28 cellular contexts compared by ENCODE assay signal in the genomic region with DNA sequence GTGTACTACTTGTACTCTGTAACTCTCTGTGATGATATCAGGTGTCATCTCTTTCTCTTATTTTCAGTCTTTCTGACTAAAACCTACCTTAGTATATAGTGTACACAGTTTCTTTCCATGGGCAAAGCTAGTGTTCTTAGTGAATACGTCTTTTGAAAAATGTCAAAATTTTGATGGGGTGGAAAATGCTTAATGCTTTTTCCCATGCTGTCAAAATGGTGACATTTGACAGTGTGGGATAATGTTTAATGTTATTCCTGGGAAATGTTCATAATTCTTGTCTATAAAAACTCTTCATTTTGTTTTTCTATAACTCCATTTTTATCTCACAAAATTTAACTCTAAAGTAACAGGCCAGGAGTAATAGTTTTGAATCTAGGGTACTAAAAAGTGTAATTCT.
"Had no signal": no experiment of that assay in that cellular context is flagged by ENCODE, and none has a peak within 500 bp of the region (broad histone marks: within the 10 kb centered on the region; RNA-seq: fewer than 3 reads in every experiment).

No MANE protein-coding gene starts in this region.

- H3K27me3 ChIP-seq: stomach, suprapubic skin, testis, thyroid gland, tibial artery, tibial nerve, transverse colon, upper lobe of left lung, upper lobe of right lung, uterus, vagina had no signal

- H3K36me3 Mint-ChIP-seq: stimulated activated effector memory CD8-positive, alpha-beta T cell treated with anti-CD3 and anti-CD28 coated beads, Interleukin-12 subunit alpha, Interleukin-12 subunit beta, amount 100 ng/mL, for 72 hours; stimulated activated memory B cell treated with anti-CD40 and anti-IgM and Interleukin-4, amounts not matched to agents 10 μg/mL and 1 μg/mL and 100 μg/mL, for 72 hours; stimulated activated naive B cell treated with anti-CD40 and anti-IgM and Interleukin-4, amounts not matched to agents 10 μg/mL and 1 μg/mL and 100 μg/mL, for 72 hours; type B pancreatic cell had no signal

- H3K4me3 Mint-ChIP-seq: stimulated activated effector memory CD8-positive, alpha-beta T cell treated with anti-CD3 and anti-CD28 coated beads, Interleukin-12 subunit alpha, Interleukin-12 subunit beta, amount 100 ng/mL, for 72 hours; stimulated activated memory B cell treated with anti-CD40 and anti-IgM and Interleukin-4, amounts not matched to agents 10 μg/mL and 1 μg/mL and 100 μg/mL, for 72 hours; stimulated activated naive B cell treated with anti-CD40 and anti-IgM and Interleukin-4, amounts not matched to agents 10 μg/mL and 1 μg/mL and 100 μg/mL, for 72 hours; stimulated activated naive CD8-positive, alpha-beta T cell treated with anti-CD3 and anti-CD28 coated beads, Interleukin-15, amount 100 ng/mL, for 72 hours; stimulated activated naive CD8-positive, alpha-beta T cell treated with anti-CD3 and anti-CD28 coated beads, Interleukin-15, Interleukin-2, amounts not matched to agents 100 ng/mL and 50 ng/mL, for 24 hours; type B pancreatic cell had no signal

- H3K4me1 Mint-ChIP-seq: stimulated activated effector memory CD8-positive, alpha-beta T cell treated with anti-CD3 and anti-CD28 coated beads, Interleukin-12 subunit alpha, Interleukin-12 subunit beta, amount 100 ng/mL, for 72 hours; stimulated activated memory B cell treated with anti-CD40 and anti-IgM and Interleukin-4, amounts not matched to agents 10 μg/mL and 1 μg/mL and 100 μg/mL, for 72 hours; stimulated activated naive B cell treated with anti-CD40 and anti-IgM and Interleukin-4, amounts not matched to agents 10 μg/mL and 1 μg/mL and 100 μg/mL, for 72 hours; stimulated activated naive CD8-positive, alpha-beta T cell treated with anti-CD3 and anti-CD28 coated beads, Interleukin-15, amount 100 ng/mL, for 72 hours had no signal

- ATAC-seq: stimulated activated effector memory CD8-positive, alpha-beta T cell treated with anti-CD3 and anti-CD28 coated beads, Interleukin-12 subunit alpha, Interleukin-12 subunit beta, amount 100 ng/mL, for 72 hours; stimulated activated memory B cell treated with anti-CD40 and anti-IgM and Interleukin-4, amounts not matched to agents 10 μg/mL and 1 μg/mL and 100 μg/mL, for 72 hours; stimulated activated naive B cell treated with anti-CD40 and anti-IgM and Interleukin-4, amounts not matched to agents 10 μg/mL and 1 μg/mL and 100 μg/mL, for 72 hours; stimulated activated naive CD8-positive, alpha-beta T cell treated with anti-CD3 and anti-CD28 coated beads, Interleukin-15, amount 100 ng/mL, for 72 hours; stimulated activated naive CD8-positive, alpha-beta T cell treated with anti-CD3 and anti-CD28 coated beads, Interleukin-15, Interleukin-2, amounts not matched to agents 100 U/mL and 50 U/mL, for 24 hours; upper lobe of right lung had no signal

- H3K27ac ChIP-seq: stomach, suprapubic skin, testis, thoracic aorta, thyroid gland, tibial artery, tibial nerve, transverse colon, upper lobe of left lung, upper lobe of right lung, uterus, vagina had no signal

- H3K27me3 Mint-ChIP-seq: stimulated activated memory B cell treated with anti-CD40 and anti-IgM and Interleukin-4, amounts not matched to agents 10 μg/mL and 1 μg/mL and 100 μg/mL, for 72 hours; stimulated activated naive B cell treated with anti-CD40 and anti-IgM and Interleukin-4, amounts not matched to agents 10 μg/mL and 1 μg/mL and 100 μg/mL, for 72 hours; stimulated activated naive CD8-positive, alpha-beta T cell treated with anti-CD3 and anti-CD28 coated beads, Interleukin-15, amount 100 ng/mL, for 72 hours; stimulated activated naive CD8-positive, alpha-beta T cell treated with anti-CD3 and anti-CD28 coated beads, Interleukin-15, Interleukin-2, amounts not matched to agents 100 ng/mL and 50 ng/mL, for 24 hours; type B pancreatic cell had no signal

- H3K9me3 ChIP-seq: suprapubic skin, testis, thoracic aorta, thyroid gland, tibial artery, tibial nerve, transverse colon, upper lobe of left lung, upper lobe of right lung, uterus, vagina had no signal

- DNase-seq: stimulated activated CD4-positive, alpha-beta T cell treated with anti-CD3 and anti-CD28 coated beads, Interleukin-2, amount 100 ng/mL, for 48 hours; stimulated activated CD4-positive, alpha-beta T cell treated with anti-CD3 and anti-CD28 coated beads, Interleukin-4, amount 100 ng/mL, for 1 hour; stimulated activated CD4-positive, alpha-beta T cell treated with anti-CD3 and anti-CD28 coated beads, Interleukin-4, amount 100 ng/mL, for 24 hours; stimulated activated CD4-positive, alpha-beta T cell treated with anti-CD3 and anti-CD28 coated beads, Interleukin-4, amount 100 ng/mL, for 4 hours; stimulated activated CD8-positive, alpha-beta memory T cell treated with anti-CD3 and anti-CD28 coated beads, Interleukin-4, amount 100 ng/mL, for 48 hours; stimulated activated naive B cell treated with anti-CD40 and anti-IgM and Interleukin-4, amounts not matched to agents 10 μg/mL and 1 μg/mL and 100 μg/mL, for 72 hours; stimulated activated naive CD4-positive, alpha-beta T cell; stimulated activated naive CD4-positive, alpha-beta T cell treated with Interleukin-2 at 50 U/mL for 16 hours; stimulated activated naive CD8-positive, alpha-beta T cell treated with anti-CD3 and anti-CD28 coated beads, Interleukin-15, amount 100 ng/mL, for 72 hours; stimulated activated naive CD8-positive, alpha-beta T cell treated with anti-CD3 and anti-CD28 coated beads, Interleukin-15, Interleukin-2, amounts not matched to agents 100 U/mL and 50 U/mL, for 24 hours; stomach; substantia nigra; testis; thyroid gland; tibial artery; transverse colon; trophoblast cell; upper lobe of left lung; upper lobe of right lung; uterus had no signal

- H3K36me3 ChIP-seq: stomach, suprapubic skin, thoracic aorta, thyroid gland, tibial artery, tibial nerve, transverse colon, upper lobe of left lung, upper lobe of right lung, uterus, vagina had no signal

- H3K4me3 ChIP-seq: stomach, suprapubic skin, testis, thoracic aorta, thyroid gland, tibial artery, tibial nerve, transverse colon, upper lobe of left lung, upper lobe of right lung, uterus, vagina had no signal

- H3K9me3 Mint-ChIP-seq: type B pancreatic cell had no signal

- H3K27ac Mint-ChIP-seq: stimulated activated effector memory CD8-positive, alpha-beta T cell treated with anti-CD3 and anti-CD28 coated beads, Interleukin-12 subunit alpha, Interleukin-12 subunit beta, amount 100 ng/mL, for 72 hours; stimulated activated memory B cell treated with anti-CD40 and anti-IgM and Interleukin-4, amounts not matched to agents 10 μg/mL and 1 μg/mL and 100 μg/mL, for 72 hours; stimulated activated naive B cell treated with anti-CD40 and anti-IgM and Interleukin-4, amounts not matched to agents 10 μg/mL and 1 μg/mL and 100 μg/mL, for 72 hours; stimulated activated naive CD8-positive, alpha-beta T cell treated with anti-CD3 and anti-CD28 coated beads, Interleukin-15, amount 100 ng/mL, for 72 hours; stimulated activated naive CD8-positive, alpha-beta T cell treated with anti-CD3 and anti-CD28 coated beads, Interleukin-15, Interleukin-2, amounts not matched to agents 100 ng/mL and 50 ng/mL, for 24 hours; type B pancreatic cell had no signal
